In genomic region chr1:244163131-244163530, GRCh38 we compare ENCODE assay signal across 14 cellular contexts.
A peak's percentile ranks its signal among the peaks of the same experiment; 100 is the strongest.
DNase-seq lines count a peak whose midpoint lies in the region; ATAC-seq, FAIRE-seq and TF ChIP-seq lines count a peak whose summit lies in the region.
"Had no signal": no experiment of that assay in that cellular context is flagged by ENCODE, and none has a peak within 500 bp of the region (broad histone marks: within the 10 kb centered on the region; RNA-seq: fewer than 3 reads in every experiment).

No MANE protein-coding gene starts in this region.

- H3K9me3 Mint-ChIP-seq in astrocyte (ENCODE audit: unreplicated experiment), result no peaks in the 10 kb centered on the region
- H3K9me3 Mint-ChIP-seq in activated CD4-positive, alpha-beta T cell treated with anti-CD3 and anti-CD28 coated beads for 36 hours (ENCODE audit: low read depth), result no peaks in the 10 kb centered on the region
- H3K9me3 Mint-ChIP-seq: activated T-helper 2 cell treated with anti-CD3 and anti-CD28 coated beads, Interferon-gamma antibody, Interleukin-2, Interleukin-4, amounts not matched to agents 10 μg/mL and 5 μg/mL and 100 μg/mL, durations not matched to agents 14 hours and 24 hours and 36 hours had no signal

- no peaks in the 10 kb centered on the region for H3K9me3 ChIP-seq in heart right ventricle
- no peaks in the 10 kb centered on the region for H3K9me3 ChIP-seq in astrocyte (ENCODE audit: insufficient read depth, low read depth, low read length)
- no peaks in the 10 kb centered on the region for H3K9me3 ChIP-seq in subcutaneous abdominal adipose tissue (ENCODE audit: control insufficient read depth in 5 of 5, low read length in 5 of 5)
- no peaks in the 10 kb centered on the region for H3K9me3 ChIP-seq in T-helper 17 cell (ENCODE audit: control insufficient read depth, low read length, poor library complexity, severe bottlenecking)
- H3K9me3 ChIP-seq: body of pancreas had no signal

- POLR2A ChIA-PET in activated CD4-positive, alpha-beta T cell treated with anti-CD3 and anti-CD28 coated beads for 36 hours (lab: Charles Lee), result no interaction called here

- H3K4me2 ChIP-seq in astrocyte (ENCODE audit: low read length), result peak overlapping the region; percentile 85

- CTCF ChIA-PET in activated CD4-positive, alpha-beta T cell treated with anti-CD3 and anti-CD28 coated beads for 36 hours (lab: Charles Lee), result no interaction called here

- H3K4me3 Mint-ChIP-seq in astrocyte (ENCODE audit: unreplicated experiment) (no peak overlapping the region), T-helper 17 cell (no peak overlapping the region)
- no peak overlapping the region for H3K4me3 Mint-ChIP-seq in activated CD4-positive, alpha-beta T cell treated with anti-CD3 and anti-CD28 coated beads for 36 hours

- H3K27me3 Mint-ChIP-seq in astrocyte (ENCODE audit: low read depth, unreplicated experiment) (no peaks in the 10 kb centered on the region), T-helper 17 cell (peaks cover 5% of the 10 kb centered on the region)
- no peaks in the 10 kb centered on the region for H3K27me3 Mint-ChIP-seq in activated CD4-positive, alpha-beta T cell treated with anti-CD3 and anti-CD28 coated beads for 36 hours

- no peaks in the 10 kb centered on the region for H3K27me3 ChIP-seq in heart right ventricle
- no peaks in the 10 kb centered on the region for H3K27me3 ChIP-seq in astrocyte (ENCODE audit: insufficient read depth, low read length)
- no peaks in the 10 kb centered on the region for H3K27me3 ChIP-seq in subcutaneous abdominal adipose tissue (ENCODE audit: control insufficient read depth in 5 of 5, insufficient read depth in 4 of 5, low read length in 5 of 5)
- H3K27me3 ChIP-seq: body of pancreas had no signal

- no peak for DNase-seq in heart right ventricle
- no peak for DNase-seq in Right ventricle myocardium superior
- peak; percentile 16 for DNase-seq in astrocyte (ENCODE audit: low read depth)
- DNase-seq in kidney glomerular epithelial cell (lab: John Stamatoyannopoulos, UW), result peak; percentile 47
- DNase-seq in activated CD4-positive, alpha-beta T cell treated with anti-CD3 and anti-CD28 coated beads for 36 hours, result no peak
- no peak for DNase-seq in T-helper 17 cell
- DNase-seq: activated CD4-positive, alpha-beta T cell treated with anti-CD3 and anti-CD28 coated beads, Interleukin-2, amount 50 U/mL, for 48 hours; NCI-H1092 treated with DMSO at 0.1 percent for 48 hours; NCI-H226; nucleus accumbens had no signal

- H3K27ac Mint-ChIP-seq in astrocyte (ENCODE audit: unreplicated experiment) (no peak overlapping the region), T-helper 17 cell (no peak overlapping the region)
- no peak overlapping the region for H3K27ac Mint-ChIP-seq in activated CD4-positive, alpha-beta T cell treated with anti-CD3 and anti-CD28 coated beads for 36 hours
- H3K27ac Mint-ChIP-seq: activated T-helper 2 cell treated with anti-CD3 and anti-CD28 coated beads, Interferon-gamma antibody, Interleukin-2, Interleukin-4, amounts not matched to agents 10 μg/mL and 5 μg/mL and 100 μg/mL, durations not matched to agents 14 hours and 24 hours and 36 hours had no signal

- H3K79me2 ChIP-seq in astrocyte (ENCODE audit: insufficient read depth, low read length), result no peaks in the 10 kb centered on the region

- H3K4me1 ChIP-seq in heart right ventricle, result peaks cover 0 to 25% (median 11%) of the 10 kb centered on the region in 9 donors
- H3K4me1 ChIP-seq in astrocyte (ENCODE audit: insufficient read depth, low read length), result peaks cover 21% of the 10 kb centered on the region
- H3K4me1 ChIP-seq in subcutaneous abdominal adipose tissue (ENCODE audit: control insufficient read depth in 5 of 5, insufficient read depth in 5 of 5, low read length in 5 of 5), result peaks cover 0 to 18% (median 0%) of the 10 kb centered on the region in 5 donors
- H3K4me1 ChIP-seq: body of pancreas had no signal

- H3K9ac ChIP-seq in astrocyte (ENCODE audit: low read length) (peak overlapping the region; percentile 56), subcutaneous abdominal adipose tissue (ENCODE audit: low read length in 5 of 5) (no peak overlapping the region)

- no peaks in the 10 kb centered on the region for H4K20me1 ChIP-seq in astrocyte (ENCODE audit: insufficient read depth, low read length)

- H3K4me3 ChIP-seq in heart right ventricle, result no peak overlapping the region
- peak overlapping the region; percentile 41 for H3K4me3 ChIP-seq in astrocyte (ENCODE audit: insufficient read depth, low read depth, low read length)
- no peak overlapping the region for H3K4me3 ChIP-seq in subcutaneous abdominal adipose tissue (ENCODE audit: low read depth in 1 of 5, low read length in 5 of 5)
- H3K4me3 ChIP-seq: body of pancreas had no signal

- 78 to 81% methylated on average over 7 of the region's 7 CpGs for WGBS in heart right ventricle, 2 donors

- peaks cover 17% of the 10 kb centered on the region for H3K4me1 Mint-ChIP-seq in astrocyte (ENCODE audit: low read depth, unreplicated experiment)
- H3K4me1 Mint-ChIP-seq in activated CD4-positive, alpha-beta T cell treated with anti-CD3 and anti-CD28 coated beads for 36 hours, result no peaks in the 10 kb centered on the region
- H3K4me1 Mint-ChIP-seq in T-helper 17 cell, result no peaks in the 10 kb centered on the region

- TF ChIP-seq CTCF in heart right ventricle (IDR thresholded peaks at IDR 0.05) (no peak), astrocyte (IDR thresholded peaks at IDR 0.05; ENCODE audit: insufficient read depth, low read depth, low read length) (no peak)

- H3K36me3 Mint-ChIP-seq in astrocyte (ENCODE audit: low read depth, unreplicated experiment) (no peaks in the 10 kb centered on the region), T-helper 17 cell (ENCODE audit: low read depth) (no peaks in the 10 kb centered on the region)
- H3K36me3 Mint-ChIP-seq in activated CD4-positive, alpha-beta T cell treated with anti-CD3 and anti-CD28 coated beads for 36 hours (ENCODE audit: low read depth), result no peaks in the 10 kb centered on the region

- no peak for FAIRE-seq in astrocyte (lab: Jason Lieb, UNC)

- H2AFZ ChIP-seq in astrocyte (ENCODE audit: low read depth, low read length), result peak overlapping the region; percentile 34

- intact Hi-C loops in heart right ventricle (cut with DNase I) (no loop called here), Right ventricle myocardium superior (cut with DNase I) (no loop called here)
- intact Hi-C loops in activated CD4-positive, alpha-beta T cell treated with anti-CD3 and anti-CD28 coated beads for 36 hours (cut with DNase I, micrococcal nuclease), result no loop called here

- H3K36me3 ChIP-seq in heart right ventricle (no peaks in the 10 kb centered on the region), astrocyte (ENCODE audit: insufficient read depth, low read length) (no peaks in the 10 kb centered on the region), subcutaneous abdominal adipose tissue (ENCODE audit: control insufficient read depth in 5 of 5, insufficient read depth in 5 of 5, low read length in 5 of 5) (no peaks in the 10 kb centered on the region)

- H3K27ac ChIP-seq in heart right ventricle (peak overlapping the region; percentile 37 to 88 (median 71)), astrocyte (ENCODE audit: low read depth, low read length) (peak overlapping the region; percentile 86), subcutaneous abdominal adipose tissue (ENCODE audit: low read depth, low read length) (peak overlapping the region; percentile 40)

- ATAC-seq in heart right ventricle (no peak), Right ventricle myocardium superior (ENCODE audit: poor library complexity) (no peak), HG03095 (IDR thresholded peaks at IDR 0.05; ENCODE audit: unreplicated experiment) (no peak), T-helper 17 cell (no peak)
- no peak for ATAC-seq in activated CD4-positive, alpha-beta T cell treated with anti-CD3 and anti-CD28 coated beads for 36 hours

Comparison
In these comparisons a context has a peak if more than half of its experiments do, and no peak if none do; other contexts are left out.
1. DNase-seq: peak in astrocyte (single experiment) and kidney glomerular epithelial cell (single experiment); none in heart right ventricle (0 of 2), Right ventricle myocardium superior (single experiment), activated CD4-positive, alpha-beta T cell treated with anti-CD3 and anti-CD28 coated beads for 36 hours (single experiment) and T-helper 17 cell (0 of 3).
2. Peak in every context shown above with its lines, with median percentiles within 50 percentile points of each other: H3K27ac ChIP-seq.